In genomic region chr10:78382776-78383175, GRCh38 we compare ENCODE assay signal across 14 cellular contexts.
A peak's percentile ranks its signal among the peaks of the same experiment; 100 is the strongest.
DNase-seq lines count a peak whose midpoint lies in the region; FAIRE-seq and TF ChIP-seq lines count a peak whose summit lies in the region.
"Had no signal": no experiment of that assay in that cellular context is flagged by ENCODE, and none has a peak within 500 bp of the region (broad histone marks: within the 10 kb centered on the region; RNA-seq: fewer than 3 reads in every experiment).

No MANE protein-coding gene starts in this region.

- no peak for TF ChIP-seq POLR2A in GM12891 (IDR thresholded peaks at IDR 0.05; ENCODE audit: low read depth, low read length)

- H3K27ac ChIP-seq in caudate nucleus (ENCODE audit: low read depth, low read length), result peak overlapping the region; percentile 14
- H3K27ac ChIP-seq: A549 had no signal

- DNase-seq in amygdala (lab: John Stamatoyannopoulos, UW) (peak in 31 of 56 donors; percentile 6 to 64 (median 28)), caudate nucleus (lab: John Stamatoyannopoulos, UW) (peak in 9 of 61 donors; percentile 5 to 75 (median 20)), middle frontal gyrus (ENCODE audit: extremely low spot score, low spot score) (peak; percentile 41), SW480 (ENCODE audit: low spot score) (no peak), GM12891 (ENCODE audit: insufficient read length, low spot score) (no peak), putamen (ENCODE audit: low spot score) (no peak)
- DNase-seq: CD8-positive, alpha-beta T cell; COR-L47; DMS53; H9 had no signal

- FAIRE-seq in GM12891 (lab: Jason Lieb, UNC), result no peak
- FAIRE-seq: A549, D721Med, GM18507, HepG2 had no signal

TF ChIP-seq in GM12891, 5 proteins besides CTCF, POLR2A, EP300 and RAD21:
- TF ChIP-seq POU2F2 (IDR thresholded peaks at IDR 0.05; ENCODE audit: low read depth, low read length), result no peak

Comparison
In these comparisons a context has a peak if more than half of its experiments do, and no peak if none do; other contexts are left out.
1. DNase-seq: peak in amygdala (31 of 56) and middle frontal gyrus (single experiment); none in SW480 (single experiment), GM12891 (single experiment) and putamen (single experiment).